24 cellular contexts compared by ENCODE assay signal in the genomic region with DNA sequence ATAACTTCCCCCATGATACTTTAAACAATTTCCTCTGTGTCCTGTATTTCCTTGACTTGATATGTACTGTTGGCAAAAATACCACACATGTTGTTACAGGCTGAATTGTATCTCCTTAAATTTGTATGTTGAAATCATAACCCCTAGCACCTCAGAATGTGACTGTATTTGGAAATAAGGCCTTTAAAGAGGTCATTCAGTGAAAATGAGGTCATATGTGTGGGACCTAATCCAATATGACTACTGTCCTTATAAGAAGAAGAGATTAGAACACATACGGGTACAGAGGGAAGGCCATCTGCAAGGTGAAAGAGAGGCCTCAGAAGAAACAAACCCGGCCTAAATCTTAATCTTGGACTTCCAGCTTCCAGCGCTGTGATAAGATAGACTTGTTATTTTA.
"Had no signal": no experiment of that assay in that cellular context is flagged by ENCODE, and none has a peak within 500 bp of the region (broad histone marks: within the 10 kb centered on the region; RNA-seq: fewer than 3 reads in every experiment).

No MANE protein-coding gene starts in this region.

- H2AFZ ChIP-seq: hepatocyte had no signal

- H3K36me3 ChIP-seq: colonic mucosa, left lung, prostate gland, suprapubic skin, tibial nerve had no signal

- H3K79me2 ChIP-seq: hepatocyte had no signal

- DNase-seq: activated CD4-positive, alpha-beta T cell treated with anti-CD3 and anti-CD28 coated beads for 1 hour; activated CD4-positive, alpha-beta T cell treated with anti-CD3 and anti-CD28 coated beads, Interleukin-2, amount 50 U/mL, for 1 hour; activated CD8-positive, alpha-beta T cell treated with anti-CD3 and anti-CD28 coated beads, Interleukin-2, amount 10 ng/mL, durations not matched to agents 7 days and 5 days; activated gamma-delta T cell treated with Interleukin-2 at 50 U/mL for 16 hours; anterior cingulate cortex; colonic mucosa; dorsolateral prefrontal cortex; effector memory CD8-positive, alpha-beta T cell; glutamatergic neuron; immature natural killer cell; kidney glomerular epithelial cell; left lung; mammary epithelial cell; natural killer cell; stimulated activated CD4-positive, alpha-beta T cell treated with anti-CD3 and anti-CD28 coated beads, Interleukin-2, amount 100 ng/mL, for 24 hours; stimulated activated naive CD8-positive, alpha-beta T cell treated with anti-CD3 and anti-CD28 coated beads, Interleukin-15, amount 100 ng/mL, for 72 hours; T-cell had no signal

- H3K4me2 ChIP-seq: hepatocyte had no signal

- FAIRE-seq: frontal cortex, urothelium cell line had no signal

- H3K4me3 ChIP-seq: colonic mucosa, dorsolateral prefrontal cortex, hepatocyte, left lung, prostate gland, suprapubic skin, tibial nerve had no signal

- H3K9me3 ChIP-seq: colonic mucosa, left lung, prostate gland, suprapubic skin, tibial nerve had no signal

- H3K27ac ChIP-seq: colonic mucosa, dorsolateral prefrontal cortex, hepatocyte, left lung, prostate gland, suprapubic skin, tibial nerve had no signal

- H3K4me1 ChIP-seq: colonic mucosa, left lung, prostate gland had no signal

- ATAC-seq: activated CD8-positive, alpha-beta T cell treated with anti-CD3 and anti-CD28 coated beads, Interleukin-2, amount 10 ng/mL, durations not matched to agents 7 days and 5 days; effector memory CD8-positive, alpha-beta T cell; left lung; natural killer cell; stimulated activated effector memory CD8-positive, alpha-beta T cell treated with anti-CD3 and anti-CD28 coated beads, Interleukin-12 subunit alpha, Interleukin-12 subunit beta, amount 100 ng/mL, for 72 hours; stimulated activated naive CD8-positive, alpha-beta T cell treated with anti-CD3 and anti-CD28 coated beads, Interleukin-15, amount 100 ng/mL, for 72 hours; T-cell had no signal

- H3K27me3 ChIP-seq: colonic mucosa, hepatocyte, left lung, suprapubic skin, tibial nerve had no signal
